In the genomic region with DNA sequence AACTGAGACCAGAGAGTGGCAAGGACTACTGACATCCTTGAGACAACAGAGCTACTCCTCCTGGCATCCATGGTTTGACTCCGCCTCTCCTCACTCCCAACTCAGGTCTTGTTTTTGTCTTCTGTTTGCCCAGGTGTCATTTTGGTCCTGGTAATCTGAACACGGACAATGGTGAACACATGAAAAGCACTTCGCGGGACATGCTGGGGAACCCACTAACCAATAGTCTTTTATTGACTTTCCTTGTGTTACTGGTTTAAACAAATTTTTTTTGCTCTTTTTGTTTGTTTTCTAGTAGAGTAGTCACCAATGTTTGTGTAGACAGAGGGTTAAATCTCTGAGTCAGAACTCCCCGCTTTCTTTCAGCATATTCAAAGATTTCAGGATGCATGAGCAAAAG, we compare ENCODE assay signal across 1 cellular context.
A peak's percentile ranks its signal among the peaks of the same experiment; 100 is the strongest.
TF ChIP-seq lines count a peak whose summit lies in the region.

No MANE protein-coding gene starts in this region.

TF ChIP-seq in A549, 52 proteins besides CTCF, POLR2A, EP300 and RAD21:
- TF ChIP-seq JUNB (IDR thresholded peaks at IDR 0.05) (peak; percentile 52; the same call in 1 of the 2 replicates), ZNF302 (CRISPR knock-in tag; IDR thresholded peaks at IDR 0.05) (no peak), GATA3 (IDR thresholded peaks at IDR 0.05; ENCODE audit: borderline replicate concordance) (peak; percentile 25; the same call in 1 of the 2 replicates), CEBPB (IDR thresholded peaks at IDR 0.05) (peak in 1 of 2 experiments; percentile 9; a peak in 1 of 4 replicates), RARB (CRISPR knock-in tag; IDR thresholded peaks at IDR 0.05) (no peak), FOSL2 (IDR thresholded peaks at IDR 0.05) (no peak), FOSL2 (CRISPR knock-in tag; IDR thresholded peaks at IDR 0.05) (peak; percentile 47), MAZ (IDR thresholded peaks at IDR 0.05; ENCODE audit: borderline replicate concordance, low read depth, low read length) (no peak)
- TF ChIP-seq, protein P1, sequence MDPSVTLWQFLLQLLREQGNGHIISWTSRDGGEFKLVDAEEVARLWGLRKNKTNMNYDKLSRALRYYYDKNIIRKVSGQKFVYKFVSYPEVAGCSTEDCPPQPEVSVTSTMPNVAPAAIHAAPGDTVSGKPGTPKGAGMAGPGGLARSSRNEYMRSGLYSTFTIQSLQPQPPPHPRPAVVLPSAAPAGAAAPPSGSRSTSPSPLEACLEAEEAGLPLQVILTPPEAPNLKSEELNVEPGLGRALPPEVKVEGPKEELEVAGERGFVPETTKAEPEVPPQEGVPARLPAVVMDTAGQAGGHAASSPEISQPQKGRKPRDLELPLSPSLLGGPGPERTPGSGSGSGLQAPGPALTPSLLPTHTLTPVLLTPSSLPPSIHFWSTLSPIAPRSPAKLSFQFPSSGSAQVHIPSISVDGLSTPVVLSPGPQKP (IDR thresholded peaks at IDR 0.05; ENCODE audit: low read depth, low read length) = no peak
- TF ChIP-seq, protein P2, sequence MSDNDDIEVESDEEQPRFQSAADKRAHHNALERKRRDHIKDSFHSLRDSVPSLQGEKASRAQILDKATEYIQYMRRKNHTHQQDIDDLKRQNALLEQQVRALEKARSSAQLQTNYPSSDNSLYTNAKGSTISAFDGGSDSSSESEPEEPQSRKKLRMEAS (IDR thresholded peaks at IDR 0.05) = peak; percentile 59
